ENCODE assay signal across 8 cellular contexts in genomic region chr2:177262958-177263450, GRCh38. TPM values are rescaled to one million over a fixed set of nuclear protein-coding genes. Genes with fewer than 3 reads are reported as not detected.
DNase-seq lines count a peak whose midpoint lies in the region; ATAC-seq and TF ChIP-seq lines count a peak whose summit lies in the region.

No MANE protein-coding gene starts in this region.

- H3K9ac ChIP-seq in mammary epithelial cell (ENCODE audit: insufficient read depth, low read length) = peak overlapping the region; percentile 93

- intact Hi-C loops in left ventricle myocardium inferior (cut with micrococcal nuclease) = loop anchor here (5.0 to 10.0 kb wide), 2 partner anchors 46 to 98 kb away; no protein-coding TSS in a partner anchor
- intact Hi-C loops in cardiac septum (cut with DNase I) = loop anchor here (1.0 to 2.0 kb wide), 2 partner anchors 21 to 26 kb away; no protein-coding TSS in a partner anchor
- intact Hi-C loops in mammary epithelial cell (cut with micrococcal nuclease) = loop anchor here (1.0 to 5.0 kb wide), 9 partner anchors 21 to 154 kb away; partner anchors contain the start of gene HNRNPA3
- intact Hi-C loops in vagina (cut with DNase I) = loop anchor here (5.0 kb wide), 2 partner anchors 69 to 96 kb away; no protein-coding TSS in a partner anchor

- H3K4me1 Mint-ChIP-seq in mesothelial cell of epicardium = peaks cover 47% of the 10 kb centered on the region

- H3K9me3 Mint-ChIP-seq in mesothelial cell of epicardium = peaks cover 4% of the 10 kb centered on the region

- H3K4me1 ChIP-seq in left ventricle myocardium inferior = peaks cover 83% of the 10 kb centered on the region
- H3K4me1 ChIP-seq in mammary epithelial cell (ENCODE audit: insufficient read depth, low read length) = peaks cover 25% of the 10 kb centered on the region
- peaks cover 62% of the 10 kb centered on the region for H3K4me1 ChIP-seq in vagina

- TSS peak; percentile 40 for BruUV-seq in mammary epithelial cell (replicated peaks; lab: Mats Ljungman, UMichigan)

- H4K20me1 ChIP-seq in mammary epithelial cell (ENCODE audit: insufficient read depth, low read length) = peaks cover 5% of the 10 kb centered on the region

- H3K9me3 ChIP-seq in left ventricle myocardium inferior (replicated peaks) (peaks cover 2% of the 10 kb centered on the region), mammary epithelial cell (replicated peaks; ENCODE audit: insufficient read depth, low read length) (no peaks in the 10 kb centered on the region), vagina (no peaks in the 10 kb centered on the region)

- no peak for ATAC-seq in HG03432 (IDR thresholded peaks at IDR 0.05; ENCODE audit: unreplicated experiment)

- peak overlapping the region; percentile 99 for H3K27ac Mint-ChIP-seq in mesothelial cell of epicardium

- no peak overlapping the region for H2AFZ ChIP-seq in mammary epithelial cell (ENCODE audit: low read depth, low read length)

- peaks cover 64% of the 10 kb centered on the region for H3K79me2 ChIP-seq in mammary epithelial cell (ENCODE audit: insufficient read depth, low read length)

- H3K27ac ChIP-seq in left ventricle myocardium inferior (replicated peaks) = peak overlapping the region; percentile 100
- peak overlapping the region; percentile 91 for H3K27ac ChIP-seq in mammary epithelial cell (ENCODE audit: insufficient read depth, low read depth, low read length)
- peak overlapping the region; percentile 100 for H3K27ac ChIP-seq in vagina

- TF ChIP-seq POLR2A in vagina (IDR thresholded peaks at IDR 0.05) = no peak

- 0% methylated on average over 6 of the region's 6 CpGs for WGBS in mammary epithelial cell (ENCODE audit: low coverage, missing lambda C conversion rate)

- peaks cover 4% of the 10 kb centered on the region for H3K36me3 Mint-ChIP-seq in mesothelial cell of epicardium

- no peaks in the 10 kb centered on the region for H3K27me3 ChIP-seq in left ventricle myocardium inferior (ENCODE audit: low read depth)
- H3K27me3 ChIP-seq in mammary epithelial cell (ENCODE audit: insufficient read depth, low read length) = no peaks in the 10 kb centered on the region
- no peaks in the 10 kb centered on the region for H3K27me3 ChIP-seq in vagina

- H3K36me3 ChIP-seq in left ventricle myocardium inferior = no peaks in the 10 kb centered on the region
- H3K36me3 ChIP-seq in mammary epithelial cell (ENCODE audit: insufficient read depth, low read length) = no peaks in the 10 kb centered on the region
- peaks cover 0 to 4% of the 10 kb centered on the region in 2 donors for H3K36me3 ChIP-seq in vagina

- no peaks in the 10 kb centered on the region for H3K27me3 Mint-ChIP-seq in mesothelial cell of epicardium (ENCODE audit: low read depth)

- H3K4me2 ChIP-seq in mammary epithelial cell (ENCODE audit: insufficient read depth, low read depth, low read length) = peak overlapping the region; percentile 81

- CTCF ChIA-PET in mammary epithelial cell (lab: Charles Lee; ENCODE audit: low non-redundant PET) = interaction anchor here (0.5 to 0.7 kb wide), 4 partner anchors 8 to 138 kb away, joined by 3 to 8 read pairs (median 3); no protein-coding TSS in a partner anchor

- dilution Hi-C loops in mammary epithelial cell (cut with HindIII; ENCODE audit: low sequenced_read_pairs) = no loop called here

- H3K4me3 Mint-ChIP-seq in mesothelial cell of epicardium = peak overlapping the region; percentile 86

- TF ChIP-seq CTCF in left ventricle myocardium inferior (IDR thresholded peaks at IDR 0.05; ENCODE audit: borderline replicate concordance) = no peak
- TF ChIP-seq CTCF in mammary epithelial cell (conservative IDR thresholded peaks at IDR 0.05 in 1 of 2, IDR thresholded peaks at IDR 0.05 in 1 of 2; ENCODE audit: extremely low read depth in 1 of 2, insufficient read depth in 1 of 2, low read depth in 1 of 2, low read length in 2 of 2) = no peak
- no peak for TF ChIP-seq CTCF in mesothelial cell of epicardium (IDR thresholded peaks at IDR 0.05; ENCODE audit: unreplicated experiment)
- no peak for TF ChIP-seq CTCF in vagina (IDR thresholded peaks at IDR 0.05)

- DNase-seq in left ventricle myocardium inferior (no peak), cardiac septum (ENCODE audit: low spot score) (no peak), mammary epithelial cell (no peak), mesothelial cell of epicardium (ENCODE audit: low spot score in 2 of 2, unreplicated experiment in 2 of 2) (no peak), vagina (ENCODE audit: extremely low spot score in 2 of 2) (no peak), GM03348 (ENCODE audit: low spot score) (no peak), medulla oblongata (ENCODE audit: extremely low spot score) (no peak)

- in situ Hi-C loops in mammary epithelial cell (cut with MboI; ENCODE audit: low sequenced_read_pairs in 2 of 2) = loop anchor here (5.0 to 10.0 kb wide), 3 partner anchors 62 to 98 kb away; no protein-coding TSS in a partner anchor

- H3K4me3 ChIP-seq in left ventricle myocardium inferior = peak overlapping the region; percentile 90
- peak overlapping the region; percentile 86 to 100 (median 95) for H3K4me3 ChIP-seq in mammary epithelial cell (replicated peaks in 1 of 3; ENCODE audit: insufficient read depth in 1 of 3, low read depth in 2 of 3, low read length in 3 of 3)
- H3K4me3 ChIP-seq in vagina = peak overlapping the region; percentile 74 to 97

RNA-seq across cellular contexts. Expression of gene NFE2L2, which starts 1.5 kb away (rescaled TPM):
- total RNA-seq in left ventricle myocardium inferior = 50.7 TPM
- total RNA-seq in cardiac septum = 66.5 TPM
- total RNA-seq in mammary epithelial cell = 100 to 1,000 TPM in 1 of 2 donors, 10 to 100 TPM in 1; 88.7 to 112 TPM
- 107 TPM for polyA plus RNA-seq in mammary epithelial cell
- polyA minus RNA-seq in mammary epithelial cell = 116 TPM
- total RNA-seq in mesothelial cell of epicardium = 93.1 to 93.9 TPM (median 93.3 TPM) in 3 replicates
- 147 TPM for total RNA-seq in vagina

RNA-seq across cellular contexts. Expression of gene HNRNPA3, which starts 50.4 kb away (rescaled TPM):
- total RNA-seq in left ventricle myocardium inferior = 73.2 TPM
- 95.7 TPM for total RNA-seq in cardiac septum
- 100 to 1,000 TPM in 1 of 2 donors, 10 to 100 TPM in 1; 18.2 to 196 TPM for total RNA-seq in mammary epithelial cell
- 59.9 TPM for polyA plus RNA-seq in mammary epithelial cell
- polyA minus RNA-seq in mammary epithelial cell = 29.6 TPM
- total RNA-seq in mesothelial cell of epicardium = 264 to 274 TPM (median 269 TPM) in 3 replicates
- total RNA-seq in vagina = 77.8 TPM
